18 cellular contexts compared by ENCODE assay signal in genomic region chr1:153939476-153939875, GRCh38.
"Had no signal": no experiment of that assay in that cellular context is flagged by ENCODE, and none has a peak within 500 bp of the region (broad histone marks: within the 10 kb centered on the region; RNA-seq: fewer than 3 reads in every experiment).

No MANE protein-coding gene starts in this region.

- H3K9me3 ChIP-seq: left lung, SJCRH30, thoracic aorta, upper lobe of left lung had no signal

- H3K4me3 ChIP-seq: left lung, SJCRH30, thoracic aorta, upper lobe of left lung had no signal

- DNase-seq: activated CD4-positive, alpha-beta T cell treated with anti-CD3 and anti-CD28 coated beads for 1 hour; activated CD4-positive, alpha-beta T cell treated with anti-CD3 and anti-CD28 coated beads, Interleukin-2, amount 50 U/mL, for 4 hours; activated gamma-delta T cell; activated naive CD8-positive, alpha-beta T cell treated with anti-CD3 and anti-CD28 coated beads, Interleukin-2, amount 50 U/mL, for 24 hours; activated T-cell treated with anti-CD3 and anti-CD28 coated beads, Interleukin-2, amount 50 U/mL, for 72 hours; anterior cingulate cortex; caudate nucleus; mammary epithelial cell; nucleus accumbens; retina; stimulated activated CD8-positive, alpha-beta memory T cell treated with anti-CD3 and anti-CD28 coated beads, Interleukin-4, amount 100 ng/mL, for 48 hours; T-helper 2 cell had no signal

- H3K9me3 Mint-ChIP-seq: activated naive CD8-positive, alpha-beta T cell treated with anti-CD3 and anti-CD28 coated beads, Interleukin-2, amount 50 U/mL, for 24 hours; activated T-cell treated with anti-CD3 and anti-CD28 coated beads, Interleukin-2, amount 50 U/mL, for 72 hours had no signal

- H3K27ac ChIP-seq: left lung, SJCRH30, thoracic aorta, upper lobe of left lung, VCaP had no signal

- H3K4me1 ChIP-seq: SJCRH30 had no signal

- H3K27me3 Mint-ChIP-seq: activated naive CD8-positive, alpha-beta T cell treated with anti-CD3 and anti-CD28 coated beads, Interleukin-2, amount 50 U/mL, for 24 hours; brain had no signal

- H3K27me3 ChIP-seq: left lung, SJCRH30, upper lobe of left lung had no signal

- ATAC-seq: activated naive CD8-positive, alpha-beta T cell treated with anti-CD3 and anti-CD28 coated beads, Interleukin-2, amount 50 U/mL, for 24 hours; activated T-cell treated with anti-CD3 and anti-CD28 coated beads, Interleukin-2, amount 50 U/mL, for 72 hours; left lung had no signal

- H3K27ac Mint-ChIP-seq: activated naive CD8-positive, alpha-beta T cell treated with anti-CD3 and anti-CD28 coated beads, Interleukin-2, amount 50 U/mL, for 24 hours; activated T-cell treated with anti-CD3 and anti-CD28 coated beads, Interleukin-2, amount 50 U/mL, for 72 hours had no signal

- H3K4me3 Mint-ChIP-seq: activated naive CD8-positive, alpha-beta T cell treated with anti-CD3 and anti-CD28 coated beads, Interleukin-2, amount 50 U/mL, for 24 hours; activated T-cell treated with anti-CD3 and anti-CD28 coated beads, Interleukin-2, amount 50 U/mL, for 72 hours; brain had no signal
